Comparison of ENCODE assay signal across 9 cellular contexts in the genomic region with DNA sequence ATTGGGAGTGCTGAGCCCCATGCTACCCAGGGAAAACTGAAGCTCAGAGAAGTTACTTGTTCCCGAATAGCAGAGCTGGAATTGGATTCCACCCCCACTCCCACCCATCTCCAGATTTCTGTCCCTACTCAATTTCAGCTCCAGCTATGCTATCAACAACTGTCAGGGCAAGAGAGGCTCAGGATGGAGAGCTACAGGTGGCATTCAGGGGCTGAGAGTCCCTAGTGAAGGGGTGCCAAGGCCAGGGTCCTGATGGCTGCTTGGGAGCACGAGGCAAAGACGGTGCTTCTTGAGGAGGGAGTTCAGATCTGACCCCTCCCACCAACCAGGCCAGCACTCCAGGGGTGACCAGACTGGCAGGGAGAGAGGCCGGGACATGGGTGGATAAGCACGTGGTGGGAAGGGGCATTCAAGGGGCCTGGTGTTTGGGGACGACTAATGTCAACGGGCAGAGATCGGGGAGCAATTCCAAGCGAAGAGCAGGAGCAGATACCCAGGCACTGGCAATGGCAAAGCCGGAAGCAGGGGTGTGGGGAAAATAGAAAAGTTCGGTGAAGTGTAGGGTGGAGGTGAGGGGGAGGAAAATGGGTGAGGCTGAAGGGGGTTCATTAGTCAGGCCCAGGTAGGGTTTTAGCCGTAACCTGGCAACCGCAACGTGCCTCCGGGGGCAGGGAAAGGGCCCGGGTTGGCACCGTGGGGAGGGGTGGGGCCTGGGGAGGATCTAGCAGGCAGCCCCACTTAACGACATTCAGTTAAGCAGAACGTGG. TPM values are rescaled to one million over a fixed set of nuclear protein-coding genes. Genes with fewer than 3 reads are reported as not detected.
DNase-seq lines count a peak whose midpoint lies in the region; TF ChIP-seq lines count a peak whose summit lies in the region.
"Had no signal": no experiment of that assay in that cellular context is flagged by ENCODE, and none has a peak within 500 bp of the region (broad histone marks: within the 10 kb centered on the region; RNA-seq: fewer than 3 reads in every experiment).

No MANE protein-coding gene starts in this region.

- H3K27ac Mint-ChIP-seq in activated CD4-positive, alpha-beta memory T cell treated with anti-CD3 and anti-CD28 coated beads for 36 hours, result peak overlapping the region; percentile 51

- WGBS in spleen, 5 donors, result 48 to 54% (median 51%) methylated on average over 19 of the region's 19 CpGs

- DNase-seq in NCI-H345 (lab: John Stamatoyannopoulos, UW) (peak; percentile 73), NCI-H345 treated with DMSO at 0.1 percent for 48 hours (lab: John Stamatoyannopoulos, UW; ENCODE audit: unreplicated experiment) (no peak), head of caudate nucleus (peak in 41 of 42 donors; percentile 47 to 92 (median 80)), spleen (no peak), erythroblast (lab: John Stamatoyannopoulos, UW) (no peak), NOMO-1 (lab: John Stamatoyannopoulos, UW; ENCODE audit: unreplicated experiment in 2 of 2) (no peak), NCI-H524 treated with DMSO at 0.1 percent for 48 hours (lab: John Stamatoyannopoulos, UW) (no peak)
- no peak for DNase-seq in activated CD4-positive, alpha-beta memory T cell treated with anti-CD3 and anti-CD28 coated beads for 36 hours

- peaks cover 5% of the 10 kb centered on the region for H3K36me3 Mint-ChIP-seq in activated CD4-positive, alpha-beta memory T cell treated with anti-CD3 and anti-CD28 coated beads for 36 hours

- H3K4me3 ChIP-seq in spleen, result peak overlapping the region in 7 of 8 donors; percentile 31 to 76 (median 43)

- H3K36me3 ChIP-seq in spleen, result peaks cover 0 to 27% (median 10%) of the 10 kb centered on the region in 6 donors

- intact Hi-C loops in activated CD4-positive, alpha-beta memory T cell treated with anti-CD3 and anti-CD28 coated beads for 36 hours (cut with micrococcal nuclease), result no loop called here
- intact Hi-C loops in head of caudate nucleus (cut with DNase I), result no loop called here
- intact Hi-C loops in spleen (cut with DNase I; ENCODE audit: low total_unique reads), result loop anchor here (10.0 kb wide), 1 partner anchor 47 kb away; a partner anchor contains a TSS

- peak overlapping the region; percentile 69 for H3K4me3 Mint-ChIP-seq in activated CD4-positive, alpha-beta memory T cell treated with anti-CD3 and anti-CD28 coated beads for 36 hours

- TF ChIP-seq CTCF in spleen (IDR thresholded peaks at IDR 0.05 in 8 of 11, conservative IDR thresholded peaks at IDR 0.05 in 3 of 11), result no peak

- H3K4me1 ChIP-seq in spleen, result peaks cover 40 to 100% (median 83%) of the 10 kb centered on the region in 6 donors

- H3K9me3 Mint-ChIP-seq in activated CD4-positive, alpha-beta memory T cell treated with anti-CD3 and anti-CD28 coated beads for 36 hours, result no peaks in the 10 kb centered on the region

- peak overlapping the region; percentile 27 to 92 (median 74) for H3K27ac ChIP-seq in spleen

- no peaks in the 10 kb centered on the region for H3K9me3 ChIP-seq in spleen

- H3K4me1 Mint-ChIP-seq in activated CD4-positive, alpha-beta memory T cell treated with anti-CD3 and anti-CD28 coated beads for 36 hours (ENCODE audit: low read depth), result peaks cover 77% of the 10 kb centered on the region

- CTCF ChIA-PET in activated CD4-positive, alpha-beta memory T cell treated with anti-CD3 and anti-CD28 coated beads for 36 hours (lab: Charles Lee), result interaction anchor here (1.0 to 8.7 kb wide), 9 partner anchors 9 to 93 kb away, joined by 3 to 66 read pairs (median 4); a partner anchor contains a TSS

- no peaks in the 10 kb centered on the region for H3K27me3 ChIP-seq in spleen (replicated peaks in 1 of 7)

- no peaks in the 10 kb centered on the region for H3K27me3 Mint-ChIP-seq in activated CD4-positive, alpha-beta memory T cell treated with anti-CD3 and anti-CD28 coated beads for 36 hours

- no peak for TF ChIP-seq POLR2A in spleen (IDR thresholded peaks at IDR 0.05)
- no peak for TF ChIP-seq POLR2A in erythroblast (IDR thresholded peaks at IDR 0.05; ENCODE audit: low read length)

- POLR2A ChIA-PET in activated CD4-positive, alpha-beta memory T cell treated with anti-CD3 and anti-CD28 coated beads for 36 hours (lab: Charles Lee), result interaction anchor here (1.4 to 2.8 kb wide), 2 partner anchors 10 to 11 kb away, joined by 6 to 10 read pairs; a partner anchor contains a TSS

RNA-seq across cellular contexts. Expression of a gene that starts 4.6 kb away (rescaled TPM):
- total RNA-seq in activated CD4-positive, alpha-beta memory T cell treated with anti-CD3 and anti-CD28 coated beads for 36 hours, result 10 to 100 TPM; 43.9 to 47.2 TPM
- total RNA-seq in spleen, result 100 to 1,000 TPM in 1 of 7 donors, 10 to 100 TPM in 6; 61.5 to 111 (median 77.1) TPM
- polyA plus RNA-seq in spleen, result 10 to 100 TPM; 45.3 to 95.9 (median 61.6) TPM

RNA-seq across cellular contexts. Expression of a gene that starts 10.8 kb away (rescaled TPM):
- total RNA-seq in activated CD4-positive, alpha-beta memory T cell treated with anti-CD3 and anti-CD28 coated beads for 36 hours, result 100 to 1,000 TPM in 1 of 2 experiments, 10 to 100 TPM in 1; 98.3 to 104 TPM
- 100 to 1,000 TPM in 4 of 7 donors, 10 to 100 TPM in 3; 92.4 to 211 (median 109) TPM for total RNA-seq in spleen
- polyA plus RNA-seq in spleen, result 10 to 100 TPM; 50.1 to 96.6 (median 72.5) TPM

RNA-seq across cellular contexts. Expression of a gene that starts 21.9 kb away (rescaled TPM):
- total RNA-seq in activated CD4-positive, alpha-beta memory T cell treated with anti-CD3 and anti-CD28 coated beads for 36 hours, result under 1 TPM in 1 of 2 experiments, not detected in 1; 0.15 TPM
- under 1 TPM in 5 of 7 donors, not detected in 2; 0.13 to 0.77 (median 0.19) TPM for total RNA-seq in spleen
- polyA plus RNA-seq in spleen, result under 1 TPM in 2 of 3 donors, not detected in 1; 0.02 to 0.06 TPM
- polyA plus RNA-seq: AG04450 had no signal

RNA-seq across cellular contexts. Expression of a gene that starts 38.2 kb away (rescaled TPM):
- total RNA-seq in activated CD4-positive, alpha-beta memory T cell treated with anti-CD3 and anti-CD28 coated beads for 36 hours, result not detected
- not detected for total RNA-seq in spleen
- polyA plus RNA-seq in spleen, result not detected
- polyA plus RNA-seq: AG04450 had no signal

RNA-seq across cellular contexts. Expression of a gene that starts 47.1 kb away (rescaled TPM):
- total RNA-seq in activated CD4-positive, alpha-beta memory T cell treated with anti-CD3 and anti-CD28 coated beads for 36 hours, result 1 to 10 TPM; 5.1 to 5.9 TPM
- 1 to 10 TPM in 3 of 7 donors, under 1 TPM in 4; 0.60 to 1.7 (median 0.94) TPM for total RNA-seq in spleen
- polyA plus RNA-seq in spleen, result 1 to 10 TPM; 1.1 to 2.3 (median 1.3) TPM

Comparison
In these comparisons a context has a peak if more than half of its experiments do, and no peak if none do; other contexts are left out.
1. DNase-seq: peak in NCI-H345 (single experiment) and head of caudate nucleus (41 of 42); none in NCI-H345 treated with DMSO at 0.1 percent for 48 hours (single experiment), activated CD4-positive, alpha-beta memory T cell treated with anti-CD3 and anti-CD28 coated beads for 36 hours (single experiment), spleen (single experiment), erythroblast (0 of 2), NOMO-1 (0 of 2) and NCI-H524 treated with DMSO at 0.1 percent for 48 hours (single experiment).